Comparison of ENCODE assay signal across 9 cellular contexts in genomic region chr12:9087087-9087835, GRCh38. TPM values are rescaled to one million over a fixed set of nuclear protein-coding genes. Genes with fewer than 3 reads are reported as not detected.
"Had no signal": no experiment of that assay in that cellular context is flagged by ENCODE, and none has a peak within 500 bp of the region (broad histone marks: within the 10 kb centered on the region; RNA-seq: fewer than 3 reads in every experiment).

No MANE protein-coding gene starts in this region.

- H3K27ac Mint-ChIP-seq: GM23338, H9, IgD-negative memory B cell had no signal

- ATAC-seq: GM23338 had no signal

- H3K4me3 Mint-ChIP-seq: GM23338, H9, IgD-negative memory B cell had no signal

- H3K4me3 ChIP-seq: GM23338 had no signal

- H3K4me2 ChIP-seq: GM23338 had no signal

- H2AFZ ChIP-seq: GM23338 had no signal

- DNase-seq: H9, HCEC 1CT, KBM-7 had no signal

- FAIRE-seq: H1, H54, HTR-8/SVneo had no signal

RNA-seq across cellular contexts. Expression of gene A2M, which starts 28.5 kb away (rescaled TPM):
- total RNA-seq: GM23338, H1, HT-29 had no signal
- polyA plus RNA-seq: IgD-negative memory B cell had no signal
